In genomic region chr6:119960065-119960464, GRCh38 we compare ENCODE assay signal across 20 cellular contexts.
"Had no signal": no experiment of that assay in that cellular context is flagged by ENCODE, and none has a peak within 500 bp of the region (broad histone marks: within the 10 kb centered on the region; RNA-seq: fewer than 3 reads in every experiment).

No MANE protein-coding gene starts in this region.

- H3K27ac ChIP-seq: esophagus squamous epithelium, gastroesophageal sphincter, left lung, lower lobe of right lung, parathyroid adenoma, psoas muscle, right lobe of liver, suprapubic skin, thyroid gland, upper lobe of left lung, uterus had no signal

- H3K36me3 ChIP-seq: esophagus squamous epithelium, gastroesophageal sphincter, left lung, lower lobe of right lung, right lobe of liver, suprapubic skin, thyroid gland, upper lobe of left lung, uterus had no signal

- H2AFZ ChIP-seq: parathyroid adenoma had no signal

- DNase-seq: dermis blood vessel endothelial cell; esophagus squamous epithelium; foreskin fibroblast; immature natural killer cell; left lung; lower lobe of right lung; naive B cell; psoas muscle; retina; right lobe of liver; stimulated activated CD4-positive, alpha-beta T cell treated with anti-CD3 and anti-CD28 coated beads, Interleukin-4, amount 100 ng/mL, for 1 hour; stimulated activated CD8-positive, alpha-beta memory T cell treated with anti-CD3 and anti-CD28 coated beads, Interleukin-4, amount 100 ng/mL, for 48 hours; stimulated activated naive CD8-positive, alpha-beta T cell treated with anti-CD3 and anti-CD28 coated beads, Interleukin-15, Interleukin-2, amounts not matched to agents 100 U/mL and 50 U/mL, for 24 hours; thyroid gland; upper lobe of left lung; uterus had no signal

- H3K4me3 ChIP-seq: esophagus squamous epithelium, gastroesophageal sphincter, left lung, lower lobe of right lung, psoas muscle, right lobe of liver, suprapubic skin, thyroid gland, upper lobe of left lung, uterus had no signal

- H3K9me3 ChIP-seq: esophagus squamous epithelium, gastroesophageal sphincter, left lung, lower lobe of right lung, psoas muscle, right lobe of liver, suprapubic skin, thyroid gland, upper lobe of left lung, uterus had no signal

- H3K27me3 ChIP-seq: esophagus squamous epithelium, gastroesophageal sphincter, left lung, right lobe of liver, suprapubic skin, thyroid gland, upper lobe of left lung, uterus had no signal

- ATAC-seq: gastroesophageal sphincter; left lung; lower lobe of right lung; psoas muscle; right lobe of liver; stimulated activated effector memory CD8-positive, alpha-beta T cell treated with anti-CD3 and anti-CD28 coated beads, Interleukin-12 subunit alpha, Interleukin-12 subunit beta, amount 100 ng/mL, for 72 hours; stimulated activated naive CD8-positive, alpha-beta T cell treated with anti-CD3 and anti-CD28 coated beads, Interleukin-15, Interleukin-2, amounts not matched to agents 100 U/mL and 50 U/mL, for 24 hours had no signal

- H3K79me2 ChIP-seq: parathyroid adenoma had no signal

- H3K9ac ChIP-seq: parathyroid adenoma had no signal

- H3K4me1 ChIP-seq: esophagus squamous epithelium, gastroesophageal sphincter, left lung, lower lobe of right lung, parathyroid adenoma, psoas muscle, right lobe of liver, suprapubic skin, thyroid gland, upper lobe of left lung, uterus had no signal
